Comparison of ENCODE assay signal across 1 cellular context in the genomic region with DNA sequence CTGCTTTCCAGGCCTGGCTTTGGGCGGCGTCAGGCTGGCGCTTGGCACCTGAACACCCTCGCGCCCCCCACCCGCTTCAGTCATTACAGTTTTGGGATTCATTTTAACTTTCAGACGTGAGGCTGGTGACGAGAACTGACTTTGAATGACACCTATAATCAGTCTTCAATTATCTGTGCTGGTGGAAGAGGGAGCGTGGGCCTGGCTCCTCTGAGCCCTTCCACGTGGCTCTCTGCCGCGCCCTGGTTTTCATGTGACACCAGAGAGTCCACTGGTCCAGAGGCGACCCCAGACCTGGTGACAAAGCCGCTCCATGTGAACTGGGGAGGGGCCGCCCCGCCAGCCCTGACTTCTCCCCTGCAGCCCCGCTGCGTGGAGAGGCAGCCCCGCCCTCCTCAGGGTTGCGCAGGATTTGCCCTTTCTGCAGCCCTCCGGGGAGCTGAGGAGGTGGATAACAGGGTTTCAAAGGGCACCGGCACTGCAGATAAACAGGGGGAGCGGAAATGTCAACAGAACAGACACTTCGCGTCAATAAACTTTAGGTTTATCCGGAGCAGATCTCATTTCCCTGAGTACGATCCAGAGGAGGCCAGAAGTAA.
TF ChIP-seq lines count a peak whose summit lies in the region.

No MANE protein-coding gene starts in this region.

TF ChIP-seq in HepG2, 621 proteins besides CTCF, POLR2A, EP300 and RAD21 (continued from another document and continues in another):
- TF ChIP-seq, protein P1, sequence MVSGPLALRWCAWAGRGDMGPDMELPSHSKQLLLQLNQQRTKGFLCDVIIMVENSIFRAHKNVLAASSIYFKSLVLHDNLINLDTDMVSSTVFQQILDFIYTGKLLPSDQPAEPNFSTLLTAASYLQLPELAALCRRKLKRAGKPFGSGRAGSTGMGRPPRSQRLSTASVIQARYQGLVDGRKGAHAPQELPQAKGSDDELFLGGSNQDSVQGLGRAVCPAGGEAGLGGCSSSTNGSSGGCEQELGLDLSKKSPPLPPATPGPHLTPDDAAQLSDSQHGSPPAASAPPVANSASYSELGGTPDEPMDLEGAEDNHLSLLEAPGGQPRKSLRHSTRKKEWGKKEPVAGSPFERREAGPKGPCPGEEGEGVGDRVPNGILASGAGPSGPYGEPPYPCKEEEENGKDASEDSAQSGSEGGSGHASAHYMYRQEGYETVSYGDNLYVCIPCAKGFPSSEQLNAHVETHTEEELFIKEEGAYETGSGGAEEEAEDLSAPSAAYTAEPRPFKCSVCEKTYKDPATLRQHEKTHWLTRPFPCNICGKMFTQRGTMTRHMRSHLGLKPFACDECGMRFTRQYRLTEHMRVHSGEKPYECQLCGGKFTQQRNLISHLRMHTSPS (CRISPR knock-in tag; IDR thresholded peaks at IDR 0.05; ENCODE audit: low read depth) = no peak
- TF ChIP-seq NFE2 (CRISPR knock-in tag; IDR thresholded peaks at IDR 0.05) = no peak
- peak; percentile 97 for TF ChIP-seq ZSCAN25 (CRISPR knock-in tag; IDR thresholded peaks at IDR 0.05)
- TF ChIP-seq, protein P2, sequence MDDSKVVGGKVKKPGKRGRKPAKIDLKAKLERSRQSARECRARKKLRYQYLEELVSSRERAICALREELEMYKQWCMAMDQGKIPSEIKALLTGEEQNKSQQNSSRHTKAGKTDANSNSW (CRISPR knock-in tag; IDR thresholded peaks at IDR 0.05; ENCODE audit: borderline replicate concordance) = no peak
- no peak for TF ChIP-seq NR3C1 (CRISPR knock-in tag; IDR thresholded peaks at IDR 0.05)
- TF ChIP-seq, protein P3, sequence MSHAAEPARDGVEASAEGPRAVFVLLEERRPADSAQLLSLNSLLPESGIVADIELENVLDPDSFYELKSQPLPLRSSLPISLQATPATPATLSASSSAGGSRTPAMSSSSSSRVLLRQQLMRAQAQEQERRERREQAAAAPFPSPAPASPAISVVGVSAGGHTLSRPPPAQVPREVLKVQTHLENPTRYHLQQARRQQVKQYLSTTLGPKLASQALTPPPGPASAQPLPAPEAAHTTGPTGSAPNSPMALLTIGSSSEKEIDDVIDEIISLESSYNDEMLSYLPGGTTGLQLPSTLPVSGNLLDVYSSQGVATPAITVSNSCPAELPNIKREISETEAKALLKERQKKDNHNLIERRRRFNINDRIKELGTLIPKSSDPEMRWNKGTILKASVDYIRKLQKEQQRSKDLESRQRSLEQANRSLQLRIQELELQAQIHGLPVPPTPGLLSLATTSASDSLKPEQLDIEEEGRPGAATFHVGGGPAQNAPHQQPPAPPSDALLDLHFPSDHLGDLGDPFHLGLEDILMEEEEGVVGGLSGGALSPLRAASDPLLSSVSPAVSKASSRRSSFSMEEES (CRISPR knock-in tag; IDR thresholded peaks at IDR 0.05) = 0 out of 2 replicates have a peak, but pooled peaks have one; percentile 20
- TF ChIP-seq, protein P4, sequence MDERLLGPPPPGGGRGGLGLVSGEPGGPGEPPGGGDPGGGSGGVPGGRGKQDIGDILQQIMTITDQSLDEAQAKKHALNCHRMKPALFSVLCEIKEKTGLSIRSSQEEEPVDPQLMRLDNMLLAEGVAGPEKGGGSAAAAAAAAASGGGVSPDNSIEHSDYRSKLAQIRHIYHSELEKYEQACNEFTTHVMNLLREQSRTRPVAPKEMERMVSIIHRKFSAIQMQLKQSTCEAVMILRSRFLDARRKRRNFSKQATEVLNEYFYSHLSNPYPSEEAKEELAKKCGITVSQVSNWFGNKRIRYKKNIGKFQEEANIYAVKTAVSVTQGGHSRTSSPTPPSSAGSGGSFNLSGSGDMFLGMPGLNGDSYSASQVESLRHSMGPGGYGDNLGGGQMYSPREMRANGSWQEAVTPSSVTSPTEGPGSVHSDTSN (CRISPR knock-in tag; IDR thresholded peaks at IDR 0.05) = no peak
- TF ChIP-seq KDM2A (CRISPR knock-in tag; IDR thresholded peaks at IDR 0.05; ENCODE audit: borderline replicate concordance, low read depth) = no peak
- no peak for TF ChIP-seq RFX5 (IDR thresholded peaks at IDR 0.05; ENCODE audit: low read depth, low read length)
- TF ChIP-seq, protein P5, sequence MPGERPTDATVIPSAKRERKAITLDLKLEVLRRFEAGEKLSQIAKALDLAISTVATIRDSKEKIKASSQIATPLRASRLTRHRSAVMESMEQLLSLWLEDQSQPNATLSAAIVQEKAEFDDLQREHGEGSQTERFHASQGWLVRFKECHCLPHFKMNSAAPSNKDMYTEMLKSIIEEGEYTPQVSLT (CRISPR knock-in tag; IDR thresholded peaks at IDR 0.05; ENCODE audit: borderline replicate concordance, low read depth) = no peak
- TF ChIP-seq HDAC2 (CRISPR knock-in tag; IDR thresholded peaks at IDR 0.05) = peak; percentile 50; the same call in 1 of the 2 replicates
- no peak for TF ChIP-seq SSRP1 (CRISPR knock-in tag; IDR thresholded peaks at IDR 0.05)
- no peak for TF ChIP-seq ATF6 (CRISPR knock-in tag; conservative IDR thresholded peaks at IDR 0.05)
- TF ChIP-seq, protein P6, sequence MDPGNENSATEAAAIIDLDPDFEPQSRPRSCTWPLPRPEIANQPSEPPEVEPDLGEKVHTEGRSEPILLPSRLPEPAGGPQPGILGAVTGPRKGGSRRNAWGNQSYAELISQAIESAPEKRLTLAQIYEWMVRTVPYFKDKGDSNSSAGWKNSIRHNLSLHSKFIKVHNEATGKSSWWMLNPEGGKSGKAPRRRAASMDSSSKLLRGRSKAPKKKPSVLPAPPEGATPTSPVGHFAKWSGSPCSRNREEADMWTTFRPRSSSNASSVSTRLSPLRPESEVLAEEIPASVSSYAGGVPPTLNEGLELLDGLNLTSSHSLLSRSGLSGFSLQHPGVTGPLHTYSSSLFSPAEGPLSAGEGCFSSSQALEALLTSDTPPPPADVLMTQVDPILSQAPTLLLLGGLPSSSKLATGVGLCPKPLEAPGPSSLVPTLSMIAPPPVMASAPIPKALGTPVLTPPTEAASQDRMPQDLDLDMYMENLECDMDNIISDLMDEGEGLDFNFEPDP (CRISPR knock-in tag; conservative IDR thresholded peaks at IDR 0.05) = no peak
- TF ChIP-seq HNF4A (CRISPR knock-in tag; IDR thresholded peaks at IDR 0.05) = peak; percentile 57
- TF ChIP-seq, protein P7, sequence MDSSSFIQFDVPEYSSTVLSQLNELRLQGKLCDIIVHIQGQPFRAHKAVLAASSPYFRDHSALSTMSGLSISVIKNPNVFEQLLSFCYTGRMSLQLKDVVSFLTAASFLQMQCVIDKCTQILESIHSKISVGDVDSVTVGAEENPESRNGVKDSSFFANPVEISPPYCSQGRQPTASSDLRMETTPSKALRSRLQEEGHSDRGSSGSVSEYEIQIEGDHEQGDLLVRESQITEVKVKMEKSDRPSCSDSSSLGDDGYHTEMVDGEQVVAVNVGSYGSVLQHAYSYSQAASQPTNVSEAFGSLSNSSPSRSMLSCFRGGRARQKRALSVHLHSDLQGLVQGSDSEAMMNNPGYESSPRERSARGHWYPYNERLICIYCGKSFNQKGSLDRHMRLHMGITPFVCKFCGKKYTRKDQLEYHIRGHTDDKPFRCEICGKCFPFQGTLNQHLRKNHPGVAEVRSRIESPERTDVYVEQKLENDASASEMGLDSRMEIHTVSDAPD (CRISPR knock-in tag; IDR thresholded peaks at IDR 0.05) = no peak
- no peak for TF ChIP-seq SAP130 (CRISPR knock-in tag; IDR thresholded peaks at IDR 0.05; ENCODE audit: low read depth)
- no peak for TF ChIP-seq BRCA1 (CRISPR knock-in tag; IDR thresholded peaks at IDR 0.05)
- TF ChIP-seq MNT (IDR thresholded peaks at IDR 0.05) = no peak
- no peak for TF ChIP-seq BORCS8-MEF2B (CRISPR knock-in tag; IDR thresholded peaks at IDR 0.05)
- no peak for TF ChIP-seq ZNF101 (CRISPR knock-in tag; IDR thresholded peaks at IDR 0.05; ENCODE audit: borderline replicate concordance, low read depth)
- TF ChIP-seq ZNF354B (CRISPR knock-in tag; IDR thresholded peaks at IDR 0.05) = no peak
- TF ChIP-seq SMYD3 (CRISPR knock-in tag; IDR thresholded peaks at IDR 0.05) = no peak
- no peak for TF ChIP-seq PRMT3 (CRISPR knock-in tag; IDR thresholded peaks at IDR 0.05; ENCODE audit: borderline replicate concordance, low read depth)
- TF ChIP-seq SKI (IDR thresholded peaks at IDR 0.05; ENCODE audit: partially characterized antibody) = no peak
- TF ChIP-seq ATAD3A (CRISPR knock-in tag; IDR thresholded peaks at IDR 0.05) = no peak
- TF ChIP-seq TP53 (CRISPR knock-in tag; conservative IDR thresholded peaks at IDR 0.05) = no peak
- TF ChIP-seq SRF (IDR thresholded peaks at IDR 0.05; ENCODE audit: low read depth, low read length) = no peak
- 0 out of 2 replicates have a peak, but pooled peaks have one; percentile 24 for TF ChIP-seq ZFY (CRISPR knock-in tag; IDR thresholded peaks at IDR 0.05)
- no peak for TF ChIP-seq STAG1 (CRISPR knock-in tag; IDR thresholded peaks at IDR 0.05)
- no peak for TF ChIP-seq HOXA5 (CRISPR knock-in tag; IDR thresholded peaks at IDR 0.05)
- TF ChIP-seq CENPT (CRISPR knock-in tag; IDR thresholded peaks at IDR 0.05; ENCODE audit: low read depth) = no peak
- TF ChIP-seq, protein P8, sequence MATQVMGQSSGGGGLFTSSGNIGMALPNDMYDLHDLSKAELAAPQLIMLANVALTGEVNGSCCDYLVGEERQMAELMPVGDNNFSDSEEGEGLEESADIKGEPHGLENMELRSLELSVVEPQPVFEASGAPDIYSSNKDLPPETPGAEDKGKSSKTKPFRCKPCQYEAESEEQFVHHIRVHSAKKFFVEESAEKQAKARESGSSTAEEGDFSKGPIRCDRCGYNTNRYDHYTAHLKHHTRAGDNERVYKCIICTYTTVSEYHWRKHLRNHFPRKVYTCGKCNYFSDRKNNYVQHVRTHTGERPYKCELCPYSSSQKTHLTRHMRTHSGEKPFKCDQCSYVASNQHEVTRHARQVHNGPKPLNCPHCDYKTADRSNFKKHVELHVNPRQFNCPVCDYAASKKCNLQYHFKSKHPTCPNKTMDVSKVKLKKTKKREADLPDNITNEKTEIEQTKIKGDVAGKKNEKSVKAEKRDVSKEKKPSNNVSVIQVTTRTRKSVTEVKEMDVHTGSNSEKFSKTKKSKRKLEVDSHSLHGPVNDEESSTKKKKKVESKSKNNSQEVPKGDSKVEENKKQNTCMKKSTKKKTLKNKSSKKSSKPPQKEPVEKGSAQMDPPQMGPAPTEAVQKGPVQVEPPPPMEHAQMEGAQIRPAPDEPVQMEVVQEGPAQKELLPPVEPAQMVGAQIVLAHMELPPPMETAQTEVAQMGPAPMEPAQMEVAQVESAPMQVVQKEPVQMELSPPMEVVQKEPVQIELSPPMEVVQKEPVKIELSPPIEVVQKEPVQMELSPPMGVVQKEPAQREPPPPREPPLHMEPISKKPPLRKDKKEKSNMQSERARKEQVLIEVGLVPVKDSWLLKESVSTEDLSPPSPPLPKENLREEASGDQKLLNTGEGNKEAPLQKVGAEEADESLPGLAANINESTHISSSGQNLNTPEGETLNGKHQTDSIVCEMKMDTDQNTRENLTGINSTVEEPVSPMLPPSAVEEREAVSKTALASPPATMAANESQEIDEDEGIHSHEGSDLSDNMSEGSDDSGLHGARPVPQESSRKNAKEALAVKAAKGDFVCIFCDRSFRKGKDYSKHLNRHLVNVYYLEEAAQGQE (IDR thresholded peaks at IDR 0.05; ENCODE audit: borderline replicate concordance in 1 of 2, low read depth in 1 of 2, low read length in 2 of 2) = no peak
- no peak for TF ChIP-seq ZNF17 (CRISPR knock-in tag; IDR thresholded peaks at IDR 0.05)
- TF ChIP-seq ZFP90 (CRISPR knock-in tag; IDR thresholded peaks at IDR 0.05; ENCODE audit: borderline replicate concordance) = 0 out of 2 replicates have a peak, but pooled peaks have one; percentile 38
- TF ChIP-seq AKAP8 (CRISPR knock-in tag; IDR thresholded peaks at IDR 0.05) = no peak
- TF ChIP-seq ZNF484 (CRISPR knock-in tag; IDR thresholded peaks at IDR 0.05; ENCODE audit: borderline replicate concordance, low read depth) = no peak
- no peak for TF ChIP-seq ZBTB21 (CRISPR knock-in tag; IDR thresholded peaks at IDR 0.05)
- no peak for TF ChIP-seq PRPF4 (IDR thresholded peaks at IDR 0.05; ENCODE audit: low read depth, low read length, poor library complexity, severe bottlenecking)
- peak; percentile 89; the same call in 1 of the 2 replicates for TF ChIP-seq ZBTB10 (CRISPR knock-in tag; IDR thresholded peaks at IDR 0.05; ENCODE audit: borderline replicate concordance)
- no peak for TF ChIP-seq ZNF580 (CRISPR knock-in tag; IDR thresholded peaks at IDR 0.05; ENCODE audit: borderline replicate concordance, low read depth)
